11 cellular contexts compared by ENCODE assay signal in the genomic region with DNA sequence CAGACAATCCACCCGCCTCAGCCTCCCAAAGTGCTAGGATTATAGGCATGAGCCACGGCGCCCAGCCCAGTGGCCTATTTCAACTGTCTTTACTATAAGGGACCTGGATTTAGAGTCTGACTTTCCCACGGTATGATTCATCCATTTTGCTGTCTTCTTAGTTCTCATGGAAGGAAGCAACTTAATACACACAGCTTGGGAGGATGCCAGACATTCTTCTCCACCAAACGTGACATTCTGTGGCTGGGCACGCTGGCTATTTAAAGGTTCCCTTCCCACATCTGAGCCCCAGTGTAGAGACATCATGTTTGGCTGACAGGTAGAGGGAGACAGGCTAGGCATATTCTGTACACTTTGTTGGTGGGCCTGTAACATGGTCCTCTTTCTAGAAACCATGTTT. TPM values are rescaled to one million over a fixed set of nuclear protein-coding genes. Genes with fewer than 3 reads are reported as not detected.
DNase-seq lines count a peak whose midpoint lies in the region; ATAC-seq and TF ChIP-seq lines count a peak whose summit lies in the region.
"Had no signal": no experiment of that assay in that cellular context is flagged by ENCODE, and none has a peak within 500 bp of the region (broad histone marks: within the 10 kb centered on the region; RNA-seq: fewer than 3 reads in every experiment).

No MANE protein-coding gene starts in this region.

- peak; percentile 60 for TF ChIP-seq EP300 in Ishikawa (IDR thresholded peaks at IDR 0.05; ENCODE audit: borderline replicate concordance)

- peak; percentile 22; the same call in 1 of the 2 replicates for TF ChIP-seq RAD21 in Ishikawa (IDR thresholded peaks at IDR 0.05; ENCODE audit: low read depth)

- no peaks in the 10 kb centered on the region for H3K9me3 ChIP-seq in mucosa of descending colon

- TF ChIP-seq CTCF in AG09309 (IDR thresholded peaks at IDR 0.05; ENCODE audit: control insufficient read depth, insufficient read depth, low read depth, low read length, missing control alignments), result no peak
- TF ChIP-seq CTCF in MCF 10A (IDR thresholded peaks at IDR 0.05; ENCODE audit: unreplicated experiment), result no peak
- TF ChIP-seq CTCF in kidney epithelial cell (IDR thresholded peaks at IDR 0.05; ENCODE audit: insufficient read depth, low read length, poor library complexity, severe bottlenecking), result peak; percentile 25
- TF ChIP-seq CTCF in mucosa of descending colon (IDR thresholded peaks at IDR 0.05), result no peak

- H3K27me3 ChIP-seq in kidney epithelial cell (ENCODE audit: control insufficient read depth, insufficient read depth, low read length), result no peaks in the 10 kb centered on the region

- ATAC-seq in HG02623 (IDR thresholded peaks at IDR 0.05; ENCODE audit: unreplicated experiment) (no peak), mucosa of descending colon (no peak)
- ATAC-seq: CD8-positive, alpha-beta T cell; stimulated activated naive CD8-positive, alpha-beta T cell treated with anti-CD3 and anti-CD28 coated beads, Interleukin-15, amount 100 ng/mL, for 72 hours had no signal

- no peaks in the 10 kb centered on the region for H3K4me1 ChIP-seq in mucosa of descending colon (ENCODE audit: low read depth)

- H3K4me3 Mint-ChIP-seq in MCF 10A (ENCODE audit: unreplicated experiment), result no peak overlapping the region
- H3K4me3 Mint-ChIP-seq: activated CD4-positive, alpha-beta memory T cell treated with anti-CD3 and anti-CD28 coated beads, Interleukin-2, amount 10 ng/mL, durations not matched to agents 7 days and 5 days; CD8-positive, alpha-beta T cell; stimulated activated naive CD8-positive, alpha-beta T cell treated with anti-CD3 and anti-CD28 coated beads, Interleukin-15, amount 100 ng/mL, for 72 hours had no signal

- no TSS peak for BruUV-seq in MCF 10A (replicated peaks; lab: Mats Ljungman, UMichigan)

- intact Hi-C loops in MCF 10A (cut with micrococcal nuclease) (no loop called here), mucosa of descending colon (cut with DNase I, micrococcal nuclease) (no loop called here)

- H3K4me3 ChIP-seq in AG09309 (ENCODE audit: control insufficient read depth, low read depth, low read length) (no peak overlapping the region), kidney epithelial cell (ENCODE audit: low read depth, low read length) (no peak overlapping the region), mucosa of descending colon (no peak overlapping the region)

- no peaks in the 10 kb centered on the region for H3K36me3 Mint-ChIP-seq in MCF 10A (ENCODE audit: insufficient read depth, unreplicated experiment)
- H3K36me3 Mint-ChIP-seq: CD8-positive, alpha-beta T cell had no signal

- H3K4me1 Mint-ChIP-seq in MCF 10A (ENCODE audit: insufficient read depth, unreplicated experiment), result peaks cover 15% of the 10 kb centered on the region
- H3K4me1 Mint-ChIP-seq: stimulated activated naive CD8-positive, alpha-beta T cell treated with anti-CD3 and anti-CD28 coated beads, Interleukin-15, amount 100 ng/mL, for 72 hours had no signal

- H3K36me3 ChIP-seq in kidney epithelial cell (ENCODE audit: control insufficient read depth, insufficient read depth, low read length), result no peaks in the 10 kb centered on the region
- no peaks in the 10 kb centered on the region for H3K36me3 ChIP-seq in mucosa of descending colon (ENCODE audit: low read depth)

- POLR2A ChIA-PET in MCF 10A (lab: Yijun Ruan, JAX), result interaction anchor here (1.4 kb wide), 1 partner anchor 21 kb away, joined by 5 read pairs; no protein-coding TSS in a partner anchor

- CTCF ChIA-PET in MCF 10A (lab: Yijun Ruan, JAX), result interaction anchor here (1.0 kb wide), 1 partner anchor 58 kb away, joined by 3 read pairs; no protein-coding TSS in a partner anchor

- no peak overlapping the region for H3K27ac Mint-ChIP-seq in MCF 10A (ENCODE audit: low read depth, unreplicated experiment)
- H3K27ac Mint-ChIP-seq: activated CD4-positive, alpha-beta memory T cell treated with anti-CD3 and anti-CD28 coated beads, Interleukin-2, amount 10 ng/mL, durations not matched to agents 7 days and 5 days; CD8-positive, alpha-beta T cell; stimulated activated naive CD8-positive, alpha-beta T cell treated with anti-CD3 and anti-CD28 coated beads, Interleukin-15, amount 100 ng/mL, for 72 hours had no signal

- DNase-seq in AG09309 (ENCODE audit: low read depth) (peak; percentile 89), MCF 10A (ENCODE audit: unreplicated experiment) (peak; percentile 99), kidney epithelial cell (ENCODE audit: low read depth) (peak; percentile 99), NCI-H1694 (lab: John Stamatoyannopoulos, UW) (no peak), mucosa of descending colon (no peak), SKM-1 treated with dmso at 0.1 percent for 144 hours (lab: John Stamatoyannopoulos, UW; ENCODE audit: unreplicated experiment) (no peak)
- DNase-seq: activated CD4-positive, alpha-beta memory T cell treated with anti-CD3 and anti-CD28 coated beads, Interleukin-2, amount 10 ng/mL, durations not matched to agents 7 days and 5 days; CD8-positive, alpha-beta T cell; stimulated activated naive CD8-positive, alpha-beta T cell treated with anti-CD3 and anti-CD28 coated beads, Interleukin-15, amount 100 ng/mL, for 72 hours had no signal

- H3K27me3 Mint-ChIP-seq in MCF 10A (ENCODE audit: insufficient read depth, unreplicated experiment), result no peaks in the 10 kb centered on the region
- H3K27me3 Mint-ChIP-seq: stimulated activated naive CD8-positive, alpha-beta T cell treated with anti-CD3 and anti-CD28 coated beads, Interleukin-15, amount 100 ng/mL, for 72 hours had no signal

- H3K9me3 Mint-ChIP-seq in MCF 10A (ENCODE audit: unreplicated experiment), result no peaks in the 10 kb centered on the region
- H3K9me3 Mint-ChIP-seq: activated CD4-positive, alpha-beta memory T cell treated with anti-CD3 and anti-CD28 coated beads, Interleukin-2, amount 10 ng/mL, durations not matched to agents 7 days and 5 days had no signal

TF ChIP-seq in Ishikawa, 13 proteins besides CTCF, POLR2A, EP300 and RAD21:
- TF ChIP-seq YY1 (IDR thresholded peaks at IDR 0.05; ENCODE audit: low read depth), result peak; percentile 41; the same call in 1 of the 2 replicates
- TF ChIP-seq FOXM1 (IDR thresholded peaks at IDR 0.05; ENCODE audit: borderline replicate concordance, low read depth), result peak; percentile 25; the same call in 1 of the 2 replicates
- no peak for TF ChIP-seq TAF1 (IDR thresholded peaks at IDR 0.05; ENCODE audit: low read depth)
- TF ChIP-seq TEAD4 (IDR thresholded peaks at IDR 0.05), result peak; percentile 96
- TF ChIP-seq, protein P1, sequence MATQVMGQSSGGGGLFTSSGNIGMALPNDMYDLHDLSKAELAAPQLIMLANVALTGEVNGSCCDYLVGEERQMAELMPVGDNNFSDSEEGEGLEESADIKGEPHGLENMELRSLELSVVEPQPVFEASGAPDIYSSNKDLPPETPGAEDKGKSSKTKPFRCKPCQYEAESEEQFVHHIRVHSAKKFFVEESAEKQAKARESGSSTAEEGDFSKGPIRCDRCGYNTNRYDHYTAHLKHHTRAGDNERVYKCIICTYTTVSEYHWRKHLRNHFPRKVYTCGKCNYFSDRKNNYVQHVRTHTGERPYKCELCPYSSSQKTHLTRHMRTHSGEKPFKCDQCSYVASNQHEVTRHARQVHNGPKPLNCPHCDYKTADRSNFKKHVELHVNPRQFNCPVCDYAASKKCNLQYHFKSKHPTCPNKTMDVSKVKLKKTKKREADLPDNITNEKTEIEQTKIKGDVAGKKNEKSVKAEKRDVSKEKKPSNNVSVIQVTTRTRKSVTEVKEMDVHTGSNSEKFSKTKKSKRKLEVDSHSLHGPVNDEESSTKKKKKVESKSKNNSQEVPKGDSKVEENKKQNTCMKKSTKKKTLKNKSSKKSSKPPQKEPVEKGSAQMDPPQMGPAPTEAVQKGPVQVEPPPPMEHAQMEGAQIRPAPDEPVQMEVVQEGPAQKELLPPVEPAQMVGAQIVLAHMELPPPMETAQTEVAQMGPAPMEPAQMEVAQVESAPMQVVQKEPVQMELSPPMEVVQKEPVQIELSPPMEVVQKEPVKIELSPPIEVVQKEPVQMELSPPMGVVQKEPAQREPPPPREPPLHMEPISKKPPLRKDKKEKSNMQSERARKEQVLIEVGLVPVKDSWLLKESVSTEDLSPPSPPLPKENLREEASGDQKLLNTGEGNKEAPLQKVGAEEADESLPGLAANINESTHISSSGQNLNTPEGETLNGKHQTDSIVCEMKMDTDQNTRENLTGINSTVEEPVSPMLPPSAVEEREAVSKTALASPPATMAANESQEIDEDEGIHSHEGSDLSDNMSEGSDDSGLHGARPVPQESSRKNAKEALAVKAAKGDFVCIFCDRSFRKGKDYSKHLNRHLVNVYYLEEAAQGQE (IDR thresholded peaks at IDR 0.05; ENCODE audit: low read depth), result no peak
- TF ChIP-seq NFIC (IDR thresholded peaks at IDR 0.05), result peak; percentile 85
- TF ChIP-seq, protein P2, sequence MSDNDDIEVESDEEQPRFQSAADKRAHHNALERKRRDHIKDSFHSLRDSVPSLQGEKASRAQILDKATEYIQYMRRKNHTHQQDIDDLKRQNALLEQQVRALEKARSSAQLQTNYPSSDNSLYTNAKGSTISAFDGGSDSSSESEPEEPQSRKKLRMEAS (IDR thresholded peaks at IDR 0.05), result peak; percentile 70; the same call in 1 of the 2 replicates
- TF ChIP-seq TCF12 (IDR thresholded peaks at IDR 0.05; ENCODE audit: low read depth), result peak; percentile 69
- no peak for TF ChIP-seq EGR1 (IDR thresholded peaks at IDR 0.05)

RNA-seq across cellular contexts. Expression of a gene that starts 26.2 kb away (rescaled TPM):
- total RNA-seq in MCF 10A (2022), result 1.0 and 1.3 TPM in 2 replicates
- total RNA-seq in kidney epithelial cell, result 1.7 and 2.7 TPM in 2 replicates
- total RNA-seq in mucosa of descending colon, result 10 to 100 TPM; 12.7 to 87.8 (median 22.4) TPM

RNA-seq across cellular contexts. Expression of a gene that starts 39.9 kb away (rescaled TPM):
- total RNA-seq in MCF 10A (2022), result 30.5 and 35.1 TPM in 2 replicates
- 26.1 and 27.2 TPM in 2 replicates for total RNA-seq in kidney epithelial cell
- 10 to 100 TPM; 34.0 to 35.6 (median 35.5) TPM for total RNA-seq in mucosa of descending colon

Comparison
In these comparisons a context has a peak if more than half of its experiments do, and no peak if none do; other contexts are left out.
1. DNase-seq: peak in AG09309 (single experiment), MCF 10A (single experiment) and kidney epithelial cell (single experiment); none in NCI-H1694 (single experiment), mucosa of descending colon (0 of 3) and SKM-1 treated with dmso at 0.1 percent for 144 hours (single experiment).